ENCODE assay signal across 9 cellular contexts in the genomic region with DNA sequence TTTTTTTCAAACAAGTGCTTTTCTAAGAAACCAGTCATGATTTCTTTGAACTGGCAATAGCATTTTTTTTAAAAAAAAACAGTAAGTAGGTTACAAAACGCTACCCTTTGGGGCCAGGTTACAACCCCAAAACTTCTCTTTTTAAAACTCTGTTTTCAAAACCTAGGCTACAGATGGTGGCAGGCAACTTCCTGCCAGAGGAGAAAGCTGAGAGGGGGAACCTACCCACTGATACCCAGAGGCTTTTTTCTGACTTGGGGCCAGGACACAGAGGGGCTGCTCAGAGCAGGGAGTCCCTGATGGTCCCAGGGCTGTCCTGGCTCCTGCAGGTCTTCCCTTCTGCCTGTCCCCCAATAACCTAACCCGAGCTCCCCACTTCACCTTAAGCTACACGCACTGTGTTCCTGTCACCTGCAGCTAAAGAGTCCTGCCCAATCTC. TPM values are rescaled to one million over a fixed set of nuclear protein-coding genes. Genes with fewer than 3 reads are reported as not detected.
DNase-seq lines count a peak whose midpoint lies in the region; ATAC-seq, FAIRE-seq and TF ChIP-seq lines count a peak whose summit lies in the region.
"Had no signal": no experiment of that assay in that cellular context is flagged by ENCODE, and none has a peak within 500 bp of the region (broad histone marks: within the 10 kb centered on the region; RNA-seq: fewer than 3 reads in every experiment).

No MANE protein-coding gene starts in this region.

- no peak overlapping the region for H3K4me3 ChIP-seq in OCI-LY7 (ENCODE audit: low read depth, low read length, poor library complexity, severe bottlenecking)
- H3K4me3 ChIP-seq in psoas muscle: no peak overlapping the region

- peak overlapping the region; percentile 67 for H3K4me3 Mint-ChIP-seq in activated naive CD4-positive, alpha-beta T cell treated with anti-CD3 and anti-CD28 coated beads, Interleukin-2, amount 10 ng/mL, durations not matched to agents 7 days and 5 days

- no peaks in the 10 kb centered on the region for H3K27me3 Mint-ChIP-seq in activated naive CD4-positive, alpha-beta T cell treated with anti-CD3 and anti-CD28 coated beads, Interleukin-2, amount 10 ng/mL, durations not matched to agents 7 days and 5 days

- CTCF ChIA-PET in OCI-LY7 (lab: Charles Lee; ENCODE audit: unreplicated experiment): no interaction called here
- CTCF ChIA-PET in activated naive CD4-positive, alpha-beta T cell treated with anti-CD3 and anti-CD28 coated beads, Interleukin-2, amount 10 ng/mL, durations not matched to agents 7 days and 5 days (lab: Charles Lee): interaction anchor here (1.1 to 1.5 kb wide), 3 partner anchors 9 to 23 kb away, joined by 3 to 4 read pairs (median 3); no protein-coding TSS in a partner anchor

- WGBS in psoas muscle, 3 donors: 77 to 87% (median 86%) methylated on average over 3 of the region's 3 CpGs

- no peaks in the 10 kb centered on the region for H3K27me3 ChIP-seq in psoas muscle (ENCODE audit: insufficient read depth in 3 of 3, low read length in 2 of 3)

- no peaks in the 10 kb centered on the region for H3K79me2 ChIP-seq in OCI-LY7 (ENCODE audit: insufficient read depth, low read depth, low read length)

- H3K9me3 Mint-ChIP-seq in activated naive CD4-positive, alpha-beta T cell treated with anti-CD3 and anti-CD28 coated beads, Interleukin-2, amount 10 ng/mL, durations not matched to agents 7 days and 5 days: peaks cover 7% of the 10 kb centered on the region

- H3K27ac Mint-ChIP-seq in activated naive CD4-positive, alpha-beta T cell treated with anti-CD3 and anti-CD28 coated beads, Interleukin-2, amount 10 ng/mL, durations not matched to agents 7 days and 5 days: peak overlapping the region; percentile 100

- peaks cover 82% of the 10 kb centered on the region for H3K4me1 Mint-ChIP-seq in activated naive CD4-positive, alpha-beta T cell treated with anti-CD3 and anti-CD28 coated beads, Interleukin-2, amount 10 ng/mL, durations not matched to agents 7 days and 5 days

- H3K9me3 ChIP-seq in OCI-LY7 (ENCODE audit: low read length): peaks cover 15% of the 10 kb centered on the region
- H3K9me3 ChIP-seq in psoas muscle: no peaks in the 10 kb centered on the region

- H4K20me1 ChIP-seq in OCI-LY7 (ENCODE audit: insufficient read depth, low read length): no peaks in the 10 kb centered on the region

- no peak for FAIRE-seq in GM12892 (lab: Jason Lieb, UNC)
- FAIRE-seq: astrocyte had no signal

- DNase-seq in GM12892 (ENCODE audit: insufficient read length) (peak; percentile 22), OCI-LY7 (ENCODE audit: low spot score) (peak; percentile 29), psoas muscle (no peak), NCI-H1105 treated with DMSO at 0.1 percent for 48 hours (lab: John Stamatoyannopoulos, UW) (no peak), NCI-H146 (lab: John Stamatoyannopoulos, UW) (no peak), NCI-H1092 treated with DMSO at 0.1 percent for 48 hours (lab: John Stamatoyannopoulos, UW) (no peak)
- peak; percentile 75 for DNase-seq in activated naive CD4-positive, alpha-beta T cell treated with anti-CD3 and anti-CD28 coated beads, Interleukin-2, amount 10 ng/mL, durations not matched to agents 7 days and 5 days

- ATAC-seq in psoas muscle (no peak), HG03460 (IDR thresholded peaks at IDR 0.05; ENCODE audit: unreplicated experiment) (no peak)

- no peaks in the 10 kb centered on the region for H3K9me2 ChIP-seq in OCI-LY7 (ENCODE audit: insufficient read depth, low read length)

- no peak for TF ChIP-seq POLR2A in GM12892 (IDR thresholded peaks at IDR 0.05; ENCODE audit: low read depth, low read length)

- peak overlapping the region; percentile 12 for H3K4me2 ChIP-seq in OCI-LY7 (ENCODE audit: low read length)

- peaks cover 17% of the 10 kb centered on the region for H3K4me1 ChIP-seq in OCI-LY7 (ENCODE audit: insufficient read depth, low read length, poor library complexity, severe bottlenecking)
- H3K4me1 ChIP-seq in psoas muscle: peaks cover 31% of the 10 kb centered on the region

- H3K36me3 Mint-ChIP-seq in activated naive CD4-positive, alpha-beta T cell treated with anti-CD3 and anti-CD28 coated beads, Interleukin-2, amount 10 ng/mL, durations not matched to agents 7 days and 5 days: peaks cover 57% of the 10 kb centered on the region

- TF ChIP-seq CTCF in OCI-LY7 (conservative IDR thresholded peaks at IDR 0.05; ENCODE audit: low read length) (no peak), psoas muscle (IDR thresholded peaks at IDR 0.05) (no peak)

- H3K36me3 ChIP-seq in OCI-LY7 (ENCODE audit: insufficient read depth, low read length) (peaks cover 19% of the 10 kb centered on the region), psoas muscle (ENCODE audit: insufficient read depth in 1 of 2, low read depth in 1 of 2) (peaks cover 2 to 9% of the 10 kb centered on the region in 2 donors)

- H2AFZ ChIP-seq in OCI-LY7 (ENCODE audit: low read length): 0 out of 2 replicates have a peak overlapping the region, but pooled peaks have one; percentile 16

- intact Hi-C loops in OCI-LY7 (cut with micrococcal nuclease; ENCODE audit: unreplicated experiment) (loop anchor here (10.0 kb wide), 1 partner anchor 434 kb away; no protein-coding TSS in a partner anchor), psoas muscle (cut with DNase I) (loop anchor here in 1 of 2 donors (5.0 kb wide), 1 partner anchor 211 kb away; a partner anchor contains a TSS)

- BruUV-seq in OCI-LY7 (replicated peaks; lab: Mats Ljungman, UMichigan): no TSS peak

- POLR2A ChIA-PET in OCI-LY7 (lab: Charles Lee): interaction anchor here (0.7 kb wide), 1 partner anchor 11 kb away, joined by 3 read pairs; no protein-coding TSS in a partner anchor

- H3K27ac ChIP-seq in OCI-LY7 (ENCODE audit: low read depth, low read length, poor library complexity, severe bottlenecking) (no peak overlapping the region), psoas muscle (peak overlapping the region; percentile 25)

RNA-seq across cellular contexts. Expression of a gene that starts 6.9 kb away (rescaled TPM):
- polyA plus RNA-seq in GM12892 (2012; ENCODE audit: missing spikeins): 29.9 TPM
- 19.5 and 20.9 TPM in 2 replicates for total RNA-seq in OCI-LY7 (2014; rRNA removed; shearing (Covaris generic))
- 24.3 and 24.5 TPM in 2 replicates for total RNA-seq in OCI-LY7 (2022)
- total RNA-seq in psoas muscle: 10 to 100 TPM; 15.4 to 22.7 (median 18.8) TPM
- 10 to 100 TPM; 15.3 to 19.8 (median 15.9) TPM for polyA plus RNA-seq in psoas muscle

RNA-seq across cellular contexts. Expression of a gene that starts 55.7 kb away (rescaled TPM):
- 6.5 TPM for polyA plus RNA-seq in GM12892 (2012; ENCODE audit: missing spikeins)
- total RNA-seq in OCI-LY7 (2014; rRNA removed; shearing (Covaris generic)): 0.85 and 1.3 TPM in 2 replicates
- total RNA-seq in OCI-LY7 (2022): 5.8 and 5.9 TPM in 2 replicates
- 10 to 100 TPM; 10.6 to 57.7 (median 31.4) TPM for total RNA-seq in psoas muscle
- polyA plus RNA-seq in psoas muscle: 1 to 10 TPM; 3.0 to 5.9 (median 4.1) TPM

RNA-seq across cellular contexts. Expression of a gene that starts 55.9 kb away (rescaled TPM):
- 10.0 TPM for polyA plus RNA-seq in GM12892 (2012; ENCODE audit: missing spikeins)
- 19.0 and 19.9 TPM in 2 replicates for total RNA-seq in OCI-LY7 (2014; rRNA removed; shearing (Covaris generic))
- 19.4 and 21.2 TPM in 2 replicates for total RNA-seq in OCI-LY7 (2022)
- total RNA-seq in psoas muscle: 10 to 100 TPM; 36.6 to 48.6 (median 41.0) TPM
- polyA plus RNA-seq in psoas muscle: 10 to 100 TPM; 15.5 to 35.7 (median 22.6) TPM

Comparison
In these comparisons a context has a peak if more than half of its experiments do, and no peak if none do; other contexts are left out.
1. DNase-seq: peak in GM12892 (single experiment), OCI-LY7 (single experiment) and activated naive CD4-positive, alpha-beta T cell treated with anti-CD3 and anti-CD28 coated beads, Interleukin-2, amount 10 ng/mL, durations not matched to agents 7 days and 5 days (single experiment); none in psoas muscle (0 of 2), NCI-H1105 treated with DMSO at 0.1 percent for 48 hours (single experiment), NCI-H146 (single experiment) and NCI-H1092 treated with DMSO at 0.1 percent for 48 hours (single experiment).